ENCODE assay signal across 1 cellular context in the genomic region with DNA sequence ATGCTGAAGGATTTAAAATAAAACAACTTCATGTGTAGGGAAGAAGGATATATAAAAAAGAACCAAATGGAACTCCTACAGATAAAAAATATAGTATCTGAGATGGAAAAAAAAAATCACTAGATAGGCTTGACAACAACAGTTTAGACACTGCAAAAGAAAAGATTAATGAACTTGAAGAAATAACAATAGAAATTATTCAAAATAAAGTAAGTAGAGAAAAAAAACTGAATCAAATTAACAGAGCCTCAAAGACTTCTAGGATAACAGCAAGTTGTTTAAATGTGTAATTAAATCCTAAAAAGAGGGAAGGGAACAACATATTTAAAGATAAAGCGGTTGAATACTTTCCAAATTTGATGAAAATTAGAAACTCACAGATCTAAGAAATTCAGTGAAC.
TF ChIP-seq lines count a peak whose summit lies in the region.

No MANE protein-coding gene starts in this region.

TF ChIP-seq in K562, 482 proteins besides CTCF, POLR2A, EP300 and RAD21 (continued from another document):
- TF ChIP-seq, protein P1, sequence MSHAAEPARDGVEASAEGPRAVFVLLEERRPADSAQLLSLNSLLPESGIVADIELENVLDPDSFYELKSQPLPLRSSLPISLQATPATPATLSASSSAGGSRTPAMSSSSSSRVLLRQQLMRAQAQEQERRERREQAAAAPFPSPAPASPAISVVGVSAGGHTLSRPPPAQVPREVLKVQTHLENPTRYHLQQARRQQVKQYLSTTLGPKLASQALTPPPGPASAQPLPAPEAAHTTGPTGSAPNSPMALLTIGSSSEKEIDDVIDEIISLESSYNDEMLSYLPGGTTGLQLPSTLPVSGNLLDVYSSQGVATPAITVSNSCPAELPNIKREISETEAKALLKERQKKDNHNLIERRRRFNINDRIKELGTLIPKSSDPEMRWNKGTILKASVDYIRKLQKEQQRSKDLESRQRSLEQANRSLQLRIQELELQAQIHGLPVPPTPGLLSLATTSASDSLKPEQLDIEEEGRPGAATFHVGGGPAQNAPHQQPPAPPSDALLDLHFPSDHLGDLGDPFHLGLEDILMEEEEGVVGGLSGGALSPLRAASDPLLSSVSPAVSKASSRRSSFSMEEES (CRISPR knock-in tag; IDR thresholded peaks at IDR 0.05): no peak
